ENCODE assay signal across 18 cellular contexts in the genomic region with DNA sequence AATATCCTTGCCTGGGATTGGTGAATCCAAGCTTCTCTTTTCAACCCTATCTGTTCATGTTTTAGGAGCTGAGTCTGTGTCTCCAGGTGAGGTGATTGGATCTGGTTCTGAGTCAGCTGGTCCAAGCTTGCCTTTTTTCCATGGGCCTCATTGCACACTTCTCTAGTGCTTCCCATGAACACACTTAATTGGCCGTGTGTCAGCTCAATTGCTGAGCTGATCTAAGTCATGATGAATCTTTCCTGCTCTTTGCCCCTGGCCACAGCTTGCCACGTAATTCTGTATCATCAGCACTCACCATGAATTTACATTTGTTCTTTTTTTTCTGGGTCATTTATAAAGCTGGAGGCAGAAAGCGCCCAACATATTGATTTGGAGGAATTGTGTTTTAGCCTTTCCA.
DNase-seq lines count a peak whose midpoint lies in the region; ATAC-seq, FAIRE-seq and TF ChIP-seq lines count a peak whose summit lies in the region.
"Had no signal": no experiment of that assay in that cellular context is flagged by ENCODE, and none has a peak within 500 bp of the region (broad histone marks: within the 10 kb centered on the region; RNA-seq: fewer than 3 reads in every experiment).

No MANE protein-coding gene starts in this region.

- H3K36me3 ChIP-seq in astrocyte (ENCODE audit: insufficient read depth, low read length): no peaks in the 10 kb centered on the region
- H3K36me3 ChIP-seq: gastrocnemius medialis had no signal

- H3K27ac Mint-ChIP-seq in astrocyte (ENCODE audit: unreplicated experiment) (no peak overlapping the region), natural killer cell (no peak overlapping the region)
- H3K27ac Mint-ChIP-seq: activated naive CD8-positive, alpha-beta T cell; dendritic cell treated with granulocyte-macrophage colony-stimulating factor and Interleukin-4, amounts not matched to agents 40 ng/mL and 50 ng/mL, for 4 days had no signal

- H3K4me3 ChIP-seq in AG10803 (ENCODE audit: low read length) (no peak overlapping the region), astrocyte (ENCODE audit: insufficient read depth, low read depth, low read length) (no peak overlapping the region)
- H3K4me3 ChIP-seq: gastrocnemius medialis, psoas muscle had no signal

- no peaks in the 10 kb centered on the region for H3K4me1 Mint-ChIP-seq in astrocyte (ENCODE audit: low read depth, unreplicated experiment)
- H3K4me1 Mint-ChIP-seq in natural killer cell: peaks cover 0 to 4% of the 10 kb centered on the region in 2 donors

- peak overlapping the region; percentile 48 for H3K4me2 ChIP-seq in astrocyte (ENCODE audit: low read length)
- H3K4me2 ChIP-seq: KMS-11 had no signal

- H2AFZ ChIP-seq in astrocyte (ENCODE audit: low read depth, low read length): no peak overlapping the region

- peak; percentile 76 for DNase-seq in AG10803 (ENCODE audit: low read depth)
- peak; percentile 14 for DNase-seq in HTR-8/SVneo (ENCODE audit: insufficient read length, low spot score)
- peak; percentile 89 for DNase-seq in astrocyte (ENCODE audit: low read depth)
- DNase-seq in DMS79 treated with DMSO at 0.1 percent for 48 hours (lab: John Stamatoyannopoulos, UW): no peak
- DNase-seq in KBM-7: no peak
- no peak for DNase-seq in natural killer cell
- DNase-seq: activated CD4-positive, CD25-positive, alpha-beta regulatory T cell treated with anti-CD3 and anti-CD28 coated beads, Interleukin-2, amount 50 U/mL, for 72 hours; gastrocnemius medialis; islet precursor cell; NCI-H2081; psoas muscle; stimulated activated CD4-positive, alpha-beta T cell treated with anti-CD3 and anti-CD28 coated beads, Interleukin-2, amount 100 ng/mL, for 24 hours had no signal

- FAIRE-seq in HTR-8/SVneo (lab: Jason Lieb, UNC): no peak
- peak; percentile 97 for FAIRE-seq in astrocyte (lab: Jason Lieb, UNC)
- FAIRE-seq in islet of Langerhans (lab: Jason Lieb, UNC): peak; percentile 94

- H3K79me2 ChIP-seq in astrocyte (ENCODE audit: insufficient read depth, low read length): no peaks in the 10 kb centered on the region

- no peaks in the 10 kb centered on the region for H3K27me3 ChIP-seq in astrocyte (ENCODE audit: insufficient read depth, low read length)
- H3K27me3 ChIP-seq: gastrocnemius medialis had no signal

- H3K4me1 ChIP-seq in astrocyte (ENCODE audit: insufficient read depth, low read length): peaks cover 7% of the 10 kb centered on the region
- H3K4me1 ChIP-seq: gastrocnemius medialis, psoas muscle had no signal

- intact Hi-C loops in natural killer cell (cut with micrococcal nuclease): no loop called here

- ATAC-seq in HG02884 (IDR thresholded peaks at IDR 0.05; ENCODE audit: unreplicated experiment) (no peak), natural killer cell (no peak)
- ATAC-seq: gastrocnemius medialis, psoas muscle had no signal

- H3K36me3 Mint-ChIP-seq in astrocyte (ENCODE audit: low read depth, unreplicated experiment): peaks cover 3% of the 10 kb centered on the region
- no peaks in the 10 kb centered on the region for H3K36me3 Mint-ChIP-seq in natural killer cell

- no peaks in the 10 kb centered on the region for H4K20me1 ChIP-seq in astrocyte (ENCODE audit: insufficient read depth, low read length)

- in situ Hi-C loops in KBM-7 (cut with MboI; ENCODE audit: low pct_unique_long_range_greater_than_20kb, low sequenced_read_pairs): no loop called here

- H3K27ac ChIP-seq in astrocyte (ENCODE audit: low read depth, low read length): peak overlapping the region; percentile 1
- H3K27ac ChIP-seq: C4-2B, gastrocnemius medialis, KMS-11, psoas muscle had no signal

- H3K4me3 Mint-ChIP-seq in astrocyte (ENCODE audit: unreplicated experiment) (no peak overlapping the region), natural killer cell (no peak overlapping the region)
- H3K4me3 Mint-ChIP-seq: activated naive CD8-positive, alpha-beta T cell; dendritic cell treated with granulocyte-macrophage colony-stimulating factor and Interleukin-4, amounts not matched to agents 40 ng/mL and 50 ng/mL, for 4 days had no signal

- no peaks in the 10 kb centered on the region for H3K9me3 ChIP-seq in astrocyte (ENCODE audit: insufficient read depth, low read depth, low read length)
- H3K9me3 ChIP-seq: gastrocnemius medialis, psoas muscle had no signal

- H3K27me3 Mint-ChIP-seq in astrocyte (ENCODE audit: low read depth, unreplicated experiment): peaks cover 17% of the 10 kb centered on the region
- H3K27me3 Mint-ChIP-seq in natural killer cell (ENCODE audit: low read depth in 2 of 2): peaks cover 26 to 40% of the 10 kb centered on the region in 2 donors

- H3K9ac ChIP-seq in astrocyte (ENCODE audit: low read length): no peak overlapping the region
- H3K9ac ChIP-seq: KMS-11 had no signal

- TF ChIP-seq CTCF in AG10803 (conservative IDR thresholded peaks at IDR 0.05; ENCODE audit: low read length) (no peak), astrocyte (IDR thresholded peaks at IDR 0.05; ENCODE audit: insufficient read depth, low read depth, low read length) (no peak), natural killer cell (IDR thresholded peaks at IDR 0.05) (no peak)

- H3K9me3 Mint-ChIP-seq in astrocyte (ENCODE audit: unreplicated experiment): peaks cover 11% of the 10 kb centered on the region
- no peaks in the 10 kb centered on the region for H3K9me3 Mint-ChIP-seq in natural killer cell
- H3K9me3 Mint-ChIP-seq: dendritic cell treated with granulocyte-macrophage colony-stimulating factor and Interleukin-4, amounts not matched to agents 40 ng/mL and 50 ng/mL, for 4 days had no signal

Comparison
In these comparisons a context has a peak if more than half of its experiments do, and no peak if none do; other contexts are left out.
1. DNase-seq: peak in AG10803 (single experiment), HTR-8/SVneo (single experiment) and astrocyte (single experiment); none in DMS79 treated with DMSO at 0.1 percent for 48 hours (single experiment), KBM-7 (single experiment) and natural killer cell (single experiment).